ENCODE assay signal across 25 cellular contexts in the genomic region with DNA sequence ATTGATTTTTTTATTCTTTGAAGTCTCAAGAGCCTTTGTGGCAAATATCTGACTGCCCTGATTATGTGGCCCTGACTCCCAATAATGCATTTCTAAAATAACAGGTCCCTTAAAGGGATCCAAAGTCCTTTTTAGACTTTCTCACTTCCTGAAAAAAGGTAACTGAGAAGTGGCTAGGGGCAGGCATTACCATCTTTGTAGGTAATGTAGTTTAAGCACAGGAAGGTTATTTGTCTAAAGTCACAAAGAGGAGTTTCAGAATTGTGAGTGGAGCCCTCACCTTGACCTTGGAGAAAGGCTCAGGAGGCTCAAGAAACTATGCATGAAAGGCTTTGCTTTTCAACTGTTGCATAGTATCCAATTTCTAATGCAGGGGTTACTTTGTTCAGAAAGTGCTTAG.
"Had no signal": no experiment of that assay in that cellular context is flagged by ENCODE, and none has a peak within 500 bp of the region (broad histone marks: within the 10 kb centered on the region; RNA-seq: fewer than 3 reads in every experiment).

No MANE protein-coding gene starts in this region.

- H3K4me1 ChIP-seq: gastroesophageal sphincter, parathyroid adenoma, stomach, thyroid gland, upper lobe of left lung, vagina had no signal

- H3K36me3 ChIP-seq: brain microvascular endothelial cell, gastroesophageal sphincter, stomach, thyroid gland, upper lobe of left lung, vagina had no signal

- H3K27ac ChIP-seq: brain microvascular endothelial cell, coronary artery, gastroesophageal sphincter, parathyroid adenoma, stomach, thyroid gland, upper lobe of left lung, vagina had no signal

- ATAC-seq: activated CD8-positive, alpha-beta T cell treated with anti-CD3 and anti-CD28 coated beads for 36 hours; activated T-cell treated with anti-CD3 and anti-CD28 coated beads, Interleukin-2, amount 50 U/mL, for 4 hours; activated T-helper 17 cell treated with anti-CD3 and anti-CD28 coated beads, Interleukin-2, amount 50 U/mL, for 72 hours; effector memory CD8-positive, alpha-beta T cell; gastroesophageal sphincter; naive thymus-derived CD4-positive, alpha-beta T cell; right cardiac atrium; stimulated activated naive B cell treated with anti-CD40 and anti-IgM and Interleukin-4, amounts not matched to agents 10 μg/mL and 1 μg/mL and 100 μg/mL, for 72 hours had no signal

- DNase-seq: activated CD4-positive, alpha-beta T cell treated with anti-CD3 and anti-CD28 coated beads, Interleukin-2, amount 10 ng/mL, durations not matched to agents 24 days and 14 days; activated CD4-positive, CD25-positive, alpha-beta regulatory T cell treated with anti-CD3 and anti-CD28 coated beads, Interleukin-2, amount 50 U/mL, for 72 hours; activated CD8-positive, alpha-beta T cell treated with anti-CD3 and anti-CD28 coated beads for 36 hours; activated gamma-delta T cell treated with Interleukin-2 at 50 U/mL for 16 hours; activated naive CD4-positive, alpha-beta T cell treated with anti-CD3 and anti-CD28 coated beads, Interleukin-2, amount 50 U/mL, for 16 hours; activated T-cell treated with anti-CD3 and anti-CD28 coated beads, Interleukin-2, amount 50 U/mL, for 4 hours; amniotic stem cell; brain microvascular endothelial cell; effector memory CD8-positive, alpha-beta T cell; erythroblast; hippocampal formation; midbrain; naive thymus-derived CD4-positive, alpha-beta T cell; right cardiac atrium; stimulated activated CD4-positive, alpha-beta T cell treated with anti-CD3 and anti-CD28 coated beads, Interleukin-15, amount 100 ng/mL, for 24 hours; stimulated activated CD4-positive, alpha-beta T cell treated with anti-CD3 and anti-CD28 coated beads, Interleukin-2, amount 100 ng/mL, for 24 hours; stimulated activated naive B cell treated with anti-CD40 and anti-IgM and Interleukin-4, amounts not matched to agents 10 μg/mL and 1 μg/mL and 100 μg/mL, for 72 hours; stomach; thyroid gland; upper lobe of left lung had no signal

- H3K4me3 ChIP-seq: coronary artery, gastroesophageal sphincter, stomach, thyroid gland, upper lobe of left lung, vagina had no signal

- H3K27me3 ChIP-seq: brain microvascular endothelial cell, gastroesophageal sphincter, stomach, thyroid gland, upper lobe of left lung, vagina had no signal

- H3K9me3 ChIP-seq: gastroesophageal sphincter, stomach, thyroid gland, upper lobe of left lung, vagina had no signal
